In genomic region chr17:67663445-67663844, GRCh38 we compare ENCODE assay signal across 21 cellular contexts. TPM values are rescaled to one million over a fixed set of nuclear protein-coding genes. Genes with fewer than 3 reads are reported as not detected.
DNase-seq lines count a peak whose midpoint lies in the region; ATAC-seq and TF ChIP-seq lines count a peak whose summit lies in the region.
"Had no signal": no experiment of that assay in that cellular context is flagged by ENCODE, and none has a peak within 500 bp of the region (broad histone marks: within the 10 kb centered on the region; RNA-seq: fewer than 3 reads in every experiment).

No MANE protein-coding gene starts in this region.

- 96% methylated on average over 9 of the region's 9 CpGs for WGBS in SK-N-SH (ENCODE audit: low lambda C conversion rate)

- in situ Hi-C loops in brain microvascular endothelial cell (cut with HindIII; ENCODE audit: low pct_ligation_motif_present, low sequenced_read_pairs): no loop called here

- TF ChIP-seq CTCF in SK-N-SH (IDR thresholded peaks at IDR 0.05): peak; percentile 16; the same call in 1 of the 2 replicates
- peak; percentile 22 for TF ChIP-seq CTCF in brain microvascular endothelial cell (IDR thresholded peaks at IDR 0.05; ENCODE audit: low read depth, low read length, missing control alignments)
- peak; percentile 38 for TF ChIP-seq CTCF in foreskin keratinocyte (conservative IDR thresholded peaks at IDR 0.05)

- no peak overlapping the region for H2AFZ ChIP-seq in SK-N-SH (ENCODE audit: low read depth)

- H3K27ac ChIP-seq in SK-N-SH (ENCODE audit: low read depth in 2 of 2, low read length in 1 of 2) (no peak overlapping the region), brain microvascular endothelial cell (no peak overlapping the region), foreskin keratinocyte (no peak overlapping the region)
- H3K27ac ChIP-seq: SJCRH30 had no signal

- H3K4me3 ChIP-seq in SK-N-SH (ENCODE audit: low read depth in 2 of 2, low read length in 1 of 2) (no peak overlapping the region), brain microvascular endothelial cell (ENCODE audit: low read depth, low read length) (no peak overlapping the region)
- H3K4me3 ChIP-seq: SJCRH30 had no signal

- no peak for ATAC-seq in SK-N-SH treated with all-trans-retinoic acid at 6 μM for 48 hours
- ATAC-seq in foreskin keratinocyte: no peak

- no peak overlapping the region for H3K4me2 ChIP-seq in SK-N-SH

- CTCF ChIA-PET in SK-N-SH (lab: Yijun Ruan, JAX): interaction anchor here (1.1 to 2.0 kb wide), 6 partner anchors 13 to 288 kb away, joined by 3 to 10 read pairs (median 4); no protein-coding TSS in a partner anchor

- DNase-seq in SK-N-SH (no peak), NAMALWA (ENCODE audit: low spot score) (peak; percentile 39), brain microvascular endothelial cell (no peak), foreskin keratinocyte (no peak), amygdala (lab: John Stamatoyannopoulos, UW) (no peak), erythroblast (lab: John Stamatoyannopoulos, UW) (no peak), foreskin melanocyte (no peak)
- DNase-seq: Caco-2; CD4-positive, alpha-beta T cell; DMS153; EL; H7; IMR-90; Kasumi-1; MM.1S; NCI-H1105 treated with DMSO at 0.1 percent for 48 hours; NCI-H1694 treated with DMSO at 0.1 percent for 48 hours; NCI-H510A treated with DMSO at 0.1 percent for 48 hours; NCI-H774; SJCRH30 had no signal

- no peak for TF ChIP-seq RAD21 in SK-N-SH (IDR thresholded peaks at IDR 0.05; ENCODE audit: low read length)

- no peaks in the 10 kb centered on the region for H3K79me2 ChIP-seq in SK-N-SH (ENCODE audit: insufficient read depth)

- no peaks in the 10 kb centered on the region for H3K9me2 ChIP-seq in SK-N-SH

- H3K4me1 ChIP-seq in SK-N-SH (ENCODE audit: control insufficient read depth in 1 of 2, insufficient read depth in 2 of 2, low read depth in 1 of 2, low read length in 1 of 2) (peaks cover 0 to 10% of the 10 kb centered on the region in 2 experiments; a peak in 1 of 4 replicates), foreskin keratinocyte (no peaks in the 10 kb centered on the region)
- H3K4me1 ChIP-seq: Caco-2, SJCRH30 had no signal

- H3F3A ChIP-seq in SK-N-SH (replicated peaks; ENCODE audit: insufficient read depth): no peaks in the 10 kb centered on the region

- POLR2A ChIA-PET in SK-N-SH (lab: Yijun Ruan, JAX): interaction anchor here (0.6 kb wide), 1 partner anchor 30 kb away, joined by 7 read pairs; no protein-coding TSS in a partner anchor

- no peaks in the 10 kb centered on the region for H4K20me1 ChIP-seq in SK-N-SH (ENCODE audit: insufficient read depth)

- no peaks in the 10 kb centered on the region; the same call in 1 of the 2 replicates for H3K9me3 ChIP-seq in SK-N-SH
- H3K9me3 ChIP-seq: SJCRH30 had no signal

- no peaks in the 10 kb centered on the region for H3K36me3 ChIP-seq in SK-N-SH (replicated peaks in 1 of 2; ENCODE audit: control insufficient read depth in 1 of 2, insufficient read depth in 2 of 2, low read length in 1 of 2)
- H3K36me3 ChIP-seq in brain microvascular endothelial cell (replicated peaks): no peaks in the 10 kb centered on the region
- H3K36me3 ChIP-seq: SJCRH30 had no signal

- H3K27me3 ChIP-seq in SK-N-SH (ENCODE audit: insufficient read depth): no peaks in the 10 kb centered on the region
- no peaks in the 10 kb centered on the region for H3K27me3 ChIP-seq in brain microvascular endothelial cell (replicated peaks)
- no peaks in the 10 kb centered on the region for H3K27me3 ChIP-seq in foreskin keratinocyte
- H3K27me3 ChIP-seq: SJCRH30 had no signal

- H3K9ac ChIP-seq in SK-N-SH: no peak overlapping the region

- TF ChIP-seq POLR2A in erythroblast (IDR thresholded peaks at IDR 0.05; ENCODE audit: low read length): no peak

- no peak for TF ChIP-seq EP300 in SK-N-SH (IDR thresholded peaks at IDR 0.05; ENCODE audit: borderline replicate concordance in 1 of 2, low read depth in 1 of 2, low read length in 1 of 2)

TF ChIP-seq in SK-N-SH, 30 proteins besides CTCF, POLR2A, EP300 and RAD21 (continues in another document):
- TF ChIP-seq JUND (IDR thresholded peaks at IDR 0.05) (no peak), PBX3 (IDR thresholded peaks at IDR 0.05) (no peak), FOXJ3 (CRISPR knock-in tag; IDR thresholded peaks at IDR 0.05) (no peak), MXI1 (IDR thresholded peaks at IDR 0.05; ENCODE audit: low read depth, low read length) (no peak), GABPA (IDR thresholded peaks at IDR 0.05; ENCODE audit: low read depth) (no peak), FOXM1 (IDR thresholded peaks at IDR 0.05; ENCODE audit: low read depth) (no peak), CHD2 (IDR thresholded peaks at IDR 0.05; ENCODE audit: low read length, partially characterized antibody) (no peak), RXRA (IDR thresholded peaks at IDR 0.05; ENCODE audit: borderline replicate concordance, low read depth) (no peak), USF1 (IDR thresholded peaks at IDR 0.05; ENCODE audit: borderline replicate concordance, low read depth) (no peak), TEAD4 (IDR thresholded peaks at IDR 0.05; ENCODE audit: borderline replicate concordance, insufficient read depth) (no peak), MEF2A (IDR thresholded peaks at IDR 0.05; ENCODE audit: borderline replicate concordance, low read depth) (no peak), GATA2 (CRISPR knock-in tag; IDR thresholded peaks at IDR 0.05) (no peak), NRF1 (IDR thresholded peaks at IDR 0.05; ENCODE audit: low read depth, low read length) (no peak), TAF1 (IDR thresholded peaks at IDR 0.05; ENCODE audit: borderline replicate concordance, low read depth, low read length) (no peak)

TF ChIP-seq in SK-N-SH treated with all-trans-retinoic acid at 6 μM for 48 hours, 23 proteins besides CTCF, POLR2A, EP300 and RAD21:
- TF ChIP-seq TSHZ2 (CRISPR knock-in tag; IDR thresholded peaks at IDR 0.05): no peak
- no peak for TF ChIP-seq RARB (CRISPR knock-in tag; IDR thresholded peaks at IDR 0.05)
TF ChIP-seq in SK-N-SH treated with all-trans-retinoic acid at 6 μM for 48 hours: peak in this region for 0.

RNA-seq across cellular contexts. Expression of gene NOL11, which starts 54.3 kb away (rescaled TPM):
- polyA plus RNA-seq in SK-N-SH (2012; rRNA removed): 27.0 and 36.2 TPM in 2 replicates
- 33.9 and 37.4 TPM in 2 replicates for polyA plus RNA-seq in SK-N-SH (2012; cell fraction: cytosol; rRNA removed)
- polyA plus RNA-seq in SK-N-SH (2012; cell fraction: nucleus; rRNA removed): 44.0 and 70.1 TPM in 2 replicates
- total RNA-seq in foreskin keratinocyte: 58.0 and 69.2 TPM in 2 replicates
- polyA plus RNA-seq in foreskin keratinocyte: 61.1 and 69.4 TPM in 2 replicates
